ENCODE assay signal across 13 cellular contexts in the genomic region with DNA sequence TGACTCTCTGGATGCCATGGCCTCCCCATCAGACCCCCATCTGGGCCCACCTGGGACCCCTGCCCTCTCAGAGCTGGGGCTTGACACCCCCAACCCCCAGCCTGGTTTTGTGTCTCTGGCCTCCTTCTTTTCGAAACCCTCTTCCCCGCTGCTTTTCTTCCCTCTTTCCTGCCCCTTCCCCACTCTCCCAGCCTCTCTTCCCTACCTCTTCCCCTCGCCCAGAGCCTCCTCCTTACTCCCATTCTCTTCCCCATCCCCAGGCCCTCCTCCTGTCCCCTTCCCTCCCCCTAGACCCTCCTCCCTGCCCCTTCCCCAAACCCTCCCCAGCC. TPM values are rescaled to one million over a fixed set of nuclear protein-coding genes. Genes with fewer than 3 reads are reported as not detected.
DNase-seq lines count a peak whose midpoint lies in the region; ATAC-seq and TF ChIP-seq lines count a peak whose summit lies in the region.
"Had no signal": no experiment of that assay in that cellular context is flagged by ENCODE, and none has a peak within 500 bp of the region (broad histone marks: within the 10 kb centered on the region; RNA-seq: fewer than 3 reads in every experiment).

No MANE protein-coding gene starts in this region.

- TF ChIP-seq POLR2A in body of pancreas (IDR thresholded peaks at IDR 0.05): no peak

- peak overlapping the region in 5 of 7 donors; percentile 37 to 71 (median 61) for H3K27ac Mint-ChIP-seq in CD4-positive, alpha-beta memory T cell
- no peak overlapping the region for H3K27ac Mint-ChIP-seq in activated naive CD8-positive, alpha-beta T cell treated with anti-CD3 and anti-CD28 coated beads, Interleukin-2, amount 10 ng/mL, durations not matched to agents 7 days and 5 days

- intact Hi-C loops in CD4-positive, alpha-beta memory T cell (cut with micrococcal nuclease): loop anchor here (5.0 to 10.0 kb wide), 3 partner anchors 72 to 329 kb away; a partner anchor contains a TSS
- intact Hi-C loops in body of pancreas (cut with DNase I): no loop called here

- peaks cover 13% of the 10 kb centered on the region for H3K27me3 ChIP-seq in CD4-positive, alpha-beta memory T cell (ENCODE audit: insufficient read depth, low read length)
- H3K27me3 ChIP-seq in lung (ENCODE audit: control insufficient read depth, insufficient read depth) (no peaks in the 10 kb centered on the region), body of pancreas (peaks cover 0 to 15% of the 10 kb centered on the region in 2 donors)

- CTCF ChIA-PET in CD4-positive, alpha-beta memory T cell (lab: Charles Lee; ENCODE audit: partially characterized antibody): no interaction called here
- CTCF ChIA-PET in HEK293 (lab: Yijun Ruan, JAX): no interaction called here

- peaks cover 18 to 24% of the 10 kb centered on the region in 2 donors for H3K27me3 Mint-ChIP-seq in CD4-positive, alpha-beta memory T cell
- peaks cover 45% of the 10 kb centered on the region for H3K27me3 Mint-ChIP-seq in activated naive CD8-positive, alpha-beta T cell treated with anti-CD3 and anti-CD28 coated beads, Interleukin-2, amount 10 ng/mL, durations not matched to agents 7 days and 5 days

- H3K36me3 Mint-ChIP-seq in CD4-positive, alpha-beta memory T cell: no peaks in the 10 kb centered on the region
- peaks cover 8% of the 10 kb centered on the region for H3K36me3 Mint-ChIP-seq in activated naive CD8-positive, alpha-beta T cell treated with anti-CD3 and anti-CD28 coated beads, Interleukin-2, amount 10 ng/mL, durations not matched to agents 7 days and 5 days

- ATAC-seq in activated naive CD8-positive, alpha-beta T cell treated with anti-CD3 and anti-CD28 coated beads, Interleukin-2, amount 10 ng/mL, durations not matched to agents 7 days and 5 days (ENCODE audit: low read depth): no peak
- ATAC-seq in lung (ENCODE audit: insufficient read depth, low FRiP score) (no peak), GM18868 (IDR thresholded peaks at IDR 0.05; ENCODE audit: unreplicated experiment) (no peak), body of pancreas (no peak)
- ATAC-seq: HepG2 had no signal

- WGBS in lung, 2 donors: 31 to 50% methylated on average over 3 of the region's 3 CpGs
- 22 to 24% methylated on average over 3 of the region's 3 CpGs for WGBS in body of pancreas, 2 donors

- TF ChIP-seq CTCF in HEK293 (tag by site-specific recombination; IDR thresholded peaks at IDR 0.05) (no peak), lung (IDR thresholded peaks at IDR 0.05; ENCODE audit: control extremely low read depth, extremely low read depth) (no peak), body of pancreas (IDR thresholded peaks at IDR 0.05) (no peak)

- DNase-seq in CD4-positive, alpha-beta memory T cell: no peak
- no peak for DNase-seq in activated naive CD8-positive, alpha-beta T cell treated with anti-CD3 and anti-CD28 coated beads, Interleukin-2, amount 10 ng/mL, durations not matched to agents 7 days and 5 days
- DNase-seq in lung (ENCODE audit: low spot score) (no peak), body of pancreas (no peak)
- DNase-seq in stimulated activated naive CD4-positive, alpha-beta T cell treated with Interleukin-2 at 50 U/mL for 16 hours (lab: John Stamatoyannopoulos, UW): no peak
- DNase-seq in stimulated activated CD4-positive, alpha-beta T cell treated with anti-CD3 and anti-CD28 coated beads, Interleukin-4, amount 100 ng/mL, for 4 hours: no peak
- DNase-seq: NCI-H2081 treated with DMSO at 0.1 percent for 48 hours, occipital lobe had no signal

- peaks cover 31 to 62% (median 51%) of the 10 kb centered on the region in 4 donors for H3K4me1 Mint-ChIP-seq in CD4-positive, alpha-beta memory T cell
- peaks cover 55% of the 10 kb centered on the region for H3K4me1 Mint-ChIP-seq in activated naive CD8-positive, alpha-beta T cell treated with anti-CD3 and anti-CD28 coated beads, Interleukin-2, amount 10 ng/mL, durations not matched to agents 7 days and 5 days

- no peak overlapping the region for H3K4me3 ChIP-seq in CD4-positive, alpha-beta memory T cell (ENCODE audit: low read length in 2 of 2)
- H3K4me3 ChIP-seq in HEK293 (ENCODE audit: low read depth, low read length): no peak overlapping the region
- peak overlapping the region; percentile 33 for H3K4me3 ChIP-seq in lung
- H3K4me3 ChIP-seq in body of pancreas: no peak overlapping the region

- no peak overlapping the region for H3K27ac ChIP-seq in CD4-positive, alpha-beta memory T cell (ENCODE audit: low read depth, low read length)
- H3K27ac ChIP-seq in HEK293 (ENCODE audit: extremely low read depth, low read depth, low read length) (no peak overlapping the region), lung (ENCODE audit: low read depth in 1 of 2, low read length in 1 of 2) (no peak overlapping the region), body of pancreas (no peak overlapping the region)

- peak overlapping the region in 7 of 8 donors; percentile 52 to 82 (median 65) for H3K4me3 Mint-ChIP-seq in CD4-positive, alpha-beta memory T cell
- peak overlapping the region; percentile 87 for H3K4me3 Mint-ChIP-seq in activated naive CD8-positive, alpha-beta T cell treated with anti-CD3 and anti-CD28 coated beads, Interleukin-2, amount 10 ng/mL, durations not matched to agents 7 days and 5 days

- H3K36me3 ChIP-seq in CD4-positive, alpha-beta memory T cell (ENCODE audit: insufficient read depth, low read length): no peaks in the 10 kb centered on the region
- H3K36me3 ChIP-seq in HEK293 (ENCODE audit: control insufficient read depth in 2 of 2, insufficient read depth in 1 of 2, low read length in 2 of 2) (peaks cover 0 to 21% of the 10 kb centered on the region in 2 experiments; a peak in 1 of 3 replicates), lung (ENCODE audit: control insufficient read depth in 2 of 2, insufficient read depth in 2 of 2, low read length in 2 of 2) (peaks cover 0 to 6% of the 10 kb centered on the region in 2 donors), body of pancreas (replicated peaks in 1 of 2; ENCODE audit: insufficient read depth in 1 of 2, low read depth in 2 of 2) (no peaks in the 10 kb centered on the region)
- H3K36me3 ChIP-seq: Peyer's patch had no signal

- peaks cover 51% of the 10 kb centered on the region for H3K4me1 ChIP-seq in CD4-positive, alpha-beta memory T cell (ENCODE audit: insufficient read depth, low read length)
- no peaks in the 10 kb centered on the region; the same call in 1 of the 2 replicates for H3K4me1 ChIP-seq in HEK293 (ENCODE audit: control insufficient read depth, insufficient read depth, low read length)
- H3K4me1 ChIP-seq in lung (ENCODE audit: control insufficient read depth in 2 of 2, insufficient read depth in 2 of 2, low read length in 2 of 2): peaks cover 0 to 6% of the 10 kb centered on the region in 2 donors
- H3K4me1 ChIP-seq in body of pancreas: peaks cover 19% of the 10 kb centered on the region

- H3K9me3 ChIP-seq in CD4-positive, alpha-beta memory T cell (ENCODE audit: control insufficient read depth in 1 of 2, low read length in 2 of 2): no peaks in the 10 kb centered on the region
- H3K9me3 ChIP-seq in HEK293 (ENCODE audit: control insufficient read depth, insufficient read depth, low read depth, low read length): no peaks in the 10 kb centered on the region
- H3K9me3 ChIP-seq in lung (ENCODE audit: control insufficient read depth in 2 of 2, insufficient read depth in 1 of 2, low read length in 1 of 2): peaks cover 0 to 3% of the 10 kb centered on the region in 2 donors
- H3K9me3 ChIP-seq in body of pancreas: no peaks in the 10 kb centered on the region
- H3K9me3 ChIP-seq: Peyer's patch had no signal

- POLR2A ChIA-PET in CD4-positive, alpha-beta memory T cell (lab: Charles Lee; ENCODE audit: partially characterized antibody): interaction anchor here (0.5 kb wide), 1 partner anchor 71 kb away, joined by 3 read pairs; no protein-coding TSS in a partner anchor
- POLR2A ChIA-PET in HEK293 (lab: Yijun Ruan, JAX): no interaction called here
- POLR2A ChIA-PET in activated naive CD8-positive, alpha-beta T cell treated with anti-CD3 and anti-CD28 coated beads, Interleukin-2, amount 10 ng/mL, durations not matched to agents 7 days and 5 days (lab: Charles Lee): interaction anchor here (0.6 kb wide), 1 partner anchor 17 kb away, joined by 5 read pairs; no protein-coding TSS in a partner anchor

- H3K9me3 Mint-ChIP-seq in CD4-positive, alpha-beta memory T cell: peaks cover 0 to 3% (median 0%) of the 10 kb centered on the region in 8 donors
- peaks cover 2% of the 10 kb centered on the region for H3K9me3 Mint-ChIP-seq in activated naive CD8-positive, alpha-beta T cell treated with anti-CD3 and anti-CD28 coated beads, Interleukin-2, amount 10 ng/mL, durations not matched to agents 7 days and 5 days

TF ChIP-seq in HEK293, 187 proteins besides CTCF, POLR2A, EP300 and RAD21 (continues in another document):
- TF ChIP-seq ZNF140 (tag by site-specific recombination; IDR thresholded peaks at IDR 0.05): no peak

RNA-seq across cellular contexts. Expression of a gene that starts 2.1 kb away (rescaled TPM):
- under 1 TPM; 0.64 to 0.99 TPM for total RNA-seq in CD4-positive, alpha-beta memory T cell
- 1 to 10 TPM in 1 of 2 donors, under 1 TPM in 1; 0.29 to 3.3 TPM for polyA plus RNA-seq in CD4-positive, alpha-beta memory T cell
- 1 to 10 TPM; 2.6 to 3.7 TPM for total RNA-seq in activated naive CD8-positive, alpha-beta T cell treated with anti-CD3 and anti-CD28 coated beads, Interleukin-2, amount 10 ng/mL, durations not matched to agents 7 days and 5 days
- total RNA-seq in lung (10 to 100 TPM in 1 of 2 donors, under 1 TPM in 1; 1.00 to 10.1 TPM), body of pancreas (1 to 10 TPM in 1 of 2 donors, not detected in 1; 2.6 TPM)
- 1 to 10 TPM; 3.2 to 8.6 TPM for polyA plus RNA-seq in lung

RNA-seq across cellular contexts. Expression of a gene that starts 30.9 kb away (rescaled TPM):
- 1 to 10 TPM; 3.9 to 4.7 TPM for total RNA-seq in CD4-positive, alpha-beta memory T cell
- 1 to 10 TPM; 1.5 to 1.9 TPM for polyA plus RNA-seq in CD4-positive, alpha-beta memory T cell
- total RNA-seq in activated naive CD8-positive, alpha-beta T cell treated with anti-CD3 and anti-CD28 coated beads, Interleukin-2, amount 10 ng/mL, durations not matched to agents 7 days and 5 days: 10 to 100 TPM in 1 of 2 experiments, 1 to 10 TPM in 1; 8.7 to 11.6 TPM
- 1 to 10 TPM in 1 of 2 donors, under 1 TPM in 1; 0.28 to 2.1 TPM for total RNA-seq in lung
- under 1 TPM; 0.05 to 0.08 TPM for polyA plus RNA-seq in lung
- 1 to 10 TPM; 3.0 to 3.4 TPM for total RNA-seq in body of pancreas
- total RNA-seq: HepG2 had no signal
- polyA plus RNA-seq: HepG2 had no signal

RNA-seq across cellular contexts. Expression of a gene that starts 51.4 kb away (rescaled TPM):
- total RNA-seq in CD4-positive, alpha-beta memory T cell: 100 to 1,000 TPM; 105 to 113 TPM
- polyA plus RNA-seq in CD4-positive, alpha-beta memory T cell: 10 to 100 TPM; 39.6 to 77.8 TPM
- total RNA-seq in activated naive CD8-positive, alpha-beta T cell treated with anti-CD3 and anti-CD28 coated beads, Interleukin-2, amount 10 ng/mL, durations not matched to agents 7 days and 5 days: 100 to 1,000 TPM; 126 to 130 TPM
- total RNA-seq in lung (10 to 100 TPM in 1 of 2 donors, 1 to 10 TPM in 1; 2.7 to 11.0 TPM), body of pancreas (1 to 10 TPM; 1.0 to 1.3 TPM)
- polyA plus RNA-seq in lung: 10 to 100 TPM in 1 of 2 donors, 1 to 10 TPM in 1; 8.0 to 10.6 TPM
- total RNA-seq: occipital lobe had no signal

RNA-seq across cellular contexts. Expression of a gene that starts 58.0 kb away (rescaled TPM):
- total RNA-seq in CD4-positive, alpha-beta memory T cell: 1 to 10 TPM; 1.9 to 3.0 TPM
- polyA plus RNA-seq in CD4-positive, alpha-beta memory T cell: 1 to 10 TPM; 1.8 to 1.9 TPM
- 1 to 10 TPM; 6.9 to 7.7 TPM for total RNA-seq in activated naive CD8-positive, alpha-beta T cell treated with anti-CD3 and anti-CD28 coated beads, Interleukin-2, amount 10 ng/mL, durations not matched to agents 7 days and 5 days
- total RNA-seq in lung (under 1 TPM; 0.28 to 0.40 TPM), body of pancreas (not detected)
- polyA plus RNA-seq in lung: under 1 TPM; 0.22 to 0.57 TPM
- total RNA-seq: HepG2, occipital lobe, Peyer's patch, subcutaneous adipose tissue had no signal

Comparison
In these comparisons a context has a peak if more than half of its experiments do, and no peak if none do; other contexts are left out.
1. RNA of a gene that starts 51.4 kb away (total RNA-seq): 126 to 130 TPM in activated naive CD8-positive, alpha-beta T cell treated with anti-CD3 and anti-CD28 coated beads, Interleukin-2, amount 10 ng/mL, durations not matched to agents 7 days and 5 days and 105 to 113 TPM in CD4-positive, alpha-beta memory T cell; 2.7 to 11.0 TPM in lung and 1.0 to 1.3 TPM in body of pancreas; every median in the first group is over 4 times any median in the second.